9 cellular contexts compared by ENCODE assay signal in the genomic region with DNA sequence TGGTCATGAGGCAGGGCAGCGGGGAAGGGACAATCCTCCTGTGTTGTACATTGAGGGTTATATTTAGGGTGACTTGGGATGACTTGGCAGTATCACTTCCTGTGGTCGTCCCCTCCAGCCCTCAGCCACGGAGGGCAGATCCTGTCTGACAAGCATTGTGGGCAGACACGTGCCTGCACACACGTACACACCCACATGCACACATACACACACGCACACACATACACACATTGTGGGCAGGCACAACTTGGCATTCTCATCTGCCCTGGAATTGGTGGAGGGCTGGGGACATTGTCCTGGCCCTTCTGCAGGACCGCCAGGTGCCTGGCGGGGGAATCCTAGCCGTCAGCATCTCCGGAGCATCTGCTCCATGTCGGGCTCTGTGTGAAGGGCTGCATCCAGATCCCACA. TPM values are rescaled to one million over a fixed set of nuclear protein-coding genes. Genes with fewer than 3 reads are reported as not detected.
DNase-seq lines count a peak whose midpoint lies in the region; ATAC-seq, FAIRE-seq and TF ChIP-seq lines count a peak whose summit lies in the region.
"Had no signal": no experiment of that assay in that cellular context is flagged by ENCODE, and none has a peak within 500 bp of the region (broad histone marks: within the 10 kb centered on the region; RNA-seq: fewer than 3 reads in every experiment).

No MANE protein-coding gene starts in this region.

- no peaks in the 10 kb centered on the region for H3K9me2 ChIP-seq in hepatocyte (replicated peaks; ENCODE audit: insufficient read depth)

- H3K4me3 Mint-ChIP-seq in activated T-cell treated with anti-CD3 and anti-CD28 coated beads, Interleukin-2, amount 50 U/mL, for 72 hours, result peak overlapping the region; percentile 0 to 8

- WGBS in hepatocyte (ENCODE audit: low lambda C conversion rate, missing lambda C conversion rate), result 92% methylated on average over 11 of the region's 11 CpGs
- 88 to 91% (median 88%) methylated on average over 11 of the region's 11 CpGs for WGBS in ovary, 3 donors

- DNase-seq in stimulated activated CD4-positive, alpha-beta T cell treated with anti-CD3 and anti-CD28 coated beads, Interleukin-12 subunit alpha, Interleukin-12 subunit beta, amount 100 ng/mL, for 48 hours (ENCODE audit: low read depth in 2 of 3, low spot score in 1 of 3), result peak; percentile 27 to 52 (median 50)
- DNase-seq in stimulated activated CD4-positive, alpha-beta T cell treated with anti-CD3 and anti-CD28 coated beads, Interleukin-12 subunit alpha, Interleukin-12 subunit beta, amount 100 ng/mL, for 4 hours, result no peak
- DNase-seq in activated T-cell treated with anti-CD3 and anti-CD28 coated beads, Interleukin-2, amount 50 U/mL, for 72 hours, result peak; percentile 46 to 52
- peak; percentile 23 to 59 for DNase-seq in lung microvascular endothelial cell (ENCODE audit: low read depth in 2 of 2)
- no peak for DNase-seq in urothelium cell line (ENCODE audit: low spot score)
- no peak for DNase-seq in kidney glomerular epithelial cell (lab: John Stamatoyannopoulos, UW)
- DNase-seq in hepatocyte (ENCODE audit: low spot score), result no peak
- no peak for DNase-seq in ovary

- ATAC-seq in activated T-cell treated with anti-CD3 and anti-CD28 coated beads, Interleukin-2, amount 50 U/mL, for 72 hours (replicated peaks in 1 of 2), result peak; percentile 75 to 77

- no peak for TF ChIP-seq POLR2A in ovary (IDR thresholded peaks at IDR 0.05)

- no peak overlapping the region for H2AFZ ChIP-seq in hepatocyte

- no peaks in the 10 kb centered on the region for H4K20me1 ChIP-seq in hepatocyte (ENCODE audit: insufficient read depth, poor library complexity, severe bottlenecking)

- no peaks in the 10 kb centered on the region for H3K9me3 ChIP-seq in hepatocyte (ENCODE audit: low read depth)
- no peaks in the 10 kb centered on the region for H3K9me3 ChIP-seq in ovary

- TF ChIP-seq CTCF in hepatocyte (IDR thresholded peaks at IDR 0.05; ENCODE audit: poor library complexity), result no peak
- no peak for TF ChIP-seq CTCF in ovary (IDR thresholded peaks at IDR 0.05)

- H3K36me3 Mint-ChIP-seq in activated T-cell treated with anti-CD3 and anti-CD28 coated beads, Interleukin-2, amount 50 U/mL, for 72 hours (ENCODE audit: insufficient read depth in 2 of 2), result peaks cover 7 to 12% of the 10 kb centered on the region in 2 donors

- H3K27me3 Mint-ChIP-seq in activated T-cell treated with anti-CD3 and anti-CD28 coated beads, Interleukin-2, amount 50 U/mL, for 72 hours (ENCODE audit: low read depth), result no peaks in the 10 kb centered on the region

- intact Hi-C loops in ovary (cut with DNase I), result loop anchor here in 2 of 4 donors (10.0 kb wide), 1 partner anchor 276 kb away; a partner anchor contains a TSS

- FAIRE-seq in urothelium cell line (lab: Jason Lieb, UNC), result peak; percentile 95

- no peaks in the 10 kb centered on the region for H3K27me3 ChIP-seq in hepatocyte
- H3K27me3 ChIP-seq in ovary, result no peaks in the 10 kb centered on the region

- no peak overlapping the region for H3K4me2 ChIP-seq in hepatocyte

- no peaks in the 10 kb centered on the region for H3K36me3 ChIP-seq in hepatocyte (replicated peaks; ENCODE audit: insufficient read depth, low read depth)
- no peaks in the 10 kb centered on the region for H3K36me3 ChIP-seq in ovary

- no peak overlapping the region for H3K4me3 ChIP-seq in hepatocyte
- H3K4me3 ChIP-seq in ovary, result no peak overlapping the region
- H3K4me3 ChIP-seq: skin epidermis had no signal

- H3K4me1 ChIP-seq in hepatocyte (ENCODE audit: insufficient read depth) (peaks cover 16% of the 10 kb centered on the region), ovary (ENCODE audit: insufficient read depth) (no peaks in the 10 kb centered on the region)

- no peak overlapping the region for H3K27ac Mint-ChIP-seq in activated T-cell treated with anti-CD3 and anti-CD28 coated beads, Interleukin-2, amount 50 U/mL, for 72 hours

- H3K9me3 Mint-ChIP-seq in activated T-cell treated with anti-CD3 and anti-CD28 coated beads, Interleukin-2, amount 50 U/mL, for 72 hours, result no peaks in the 10 kb centered on the region

- H3K79me2 ChIP-seq in hepatocyte, result no peaks in the 10 kb centered on the region

- H3K27ac ChIP-seq in hepatocyte (no peak overlapping the region), ovary (no peak overlapping the region)

- no peak for TF ChIP-seq EP300 in ovary (IDR thresholded peaks at IDR 0.05)

- peaks cover 55% of the 10 kb centered on the region for H3K4me1 Mint-ChIP-seq in activated T-cell treated with anti-CD3 and anti-CD28 coated beads, Interleukin-2, amount 50 U/mL, for 72 hours (ENCODE audit: low read depth)

RNA-seq across cellular contexts. Expression of a gene that starts 47.6 kb away (rescaled TPM):
- total RNA-seq in activated T-cell treated with anti-CD3 and anti-CD28 coated beads, Interleukin-2, amount 50 U/mL, for 72 hours, result 10 to 100 TPM; 72.0 to 73.5 TPM
- total RNA-seq in lung microvascular endothelial cell (35.5 and 47.3 TPM in 2 replicates), hepatocyte (140 and 165 TPM in 2 replicates), ovary (100 to 1,000 TPM in 1 of 7 donors, 10 to 100 TPM in 6; 43.2 to 160 (median 55.7) TPM)
- polyA plus RNA-seq in hepatocyte (92.0 and 92.8 TPM in 2 replicates), ovary (100 to 1,000 TPM in 1 of 2 donors, 10 to 100 TPM in 1; 29.1 to 101 TPM)

Comparison
In these comparisons a context has a peak if more than half of its experiments do, and no peak if none do; other contexts are left out.
1. DNase-seq: peak in stimulated activated CD4-positive, alpha-beta T cell treated with anti-CD3 and anti-CD28 coated beads, Interleukin-12 subunit alpha, Interleukin-12 subunit beta, amount 100 ng/mL, for 48 hours (3 of 3), activated T-cell treated with anti-CD3 and anti-CD28 coated beads, Interleukin-2, amount 50 U/mL, for 72 hours (2 of 2) and lung microvascular endothelial cell (2 of 2); none in stimulated activated CD4-positive, alpha-beta T cell treated with anti-CD3 and anti-CD28 coated beads, Interleukin-12 subunit alpha, Interleukin-12 subunit beta, amount 100 ng/mL, for 4 hours (single experiment), urothelium cell line (single experiment), kidney glomerular epithelial cell (single experiment), hepatocyte (single experiment) and ovary (0 of 5).